ENCODE assay signal across 16 cellular contexts in the genomic region with DNA sequence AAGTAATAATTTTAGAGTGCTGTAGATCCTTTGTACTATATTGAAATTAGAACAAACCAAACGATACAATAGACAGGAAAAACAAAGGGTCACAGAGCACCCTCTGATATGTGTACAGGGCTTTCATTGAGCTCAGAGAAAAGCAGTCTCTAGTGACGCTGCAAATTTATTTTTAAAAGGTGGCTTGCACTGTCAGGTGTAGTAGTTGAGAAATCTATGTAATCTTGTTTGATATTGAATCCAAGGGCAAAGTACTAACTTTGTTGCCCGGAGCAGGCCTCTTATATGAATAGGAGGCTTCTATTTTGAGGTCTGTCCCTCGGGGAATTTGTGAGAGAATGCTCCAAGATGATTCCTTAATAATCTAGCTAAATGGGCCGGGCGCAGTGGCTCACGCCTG.
"Had no signal": no experiment of that assay in that cellular context is flagged by ENCODE, and none has a peak within 500 bp of the region (broad histone marks: within the 10 kb centered on the region; RNA-seq: fewer than 3 reads in every experiment).

No MANE protein-coding gene starts in this region.

- DNase-seq: dermis blood vessel endothelial cell; dorsolateral prefrontal cortex; effector CD4-positive, alpha-beta T cell; effector memory CD4-positive, alpha-beta T cell; foreskin keratinocyte; heart left ventricle; hippocampal formation; left cardiac atrium; left ventricle myocardium inferior; lower lobe of right lung; mesenchymal stem cell; mucosa of descending colon; naive B cell had no signal

- H3K4me3 ChIP-seq: coronary artery, dorsolateral prefrontal cortex, esophagus muscularis mucosa, gastroesophageal sphincter, heart left ventricle, left ventricle myocardium inferior, lower lobe of right lung, mucosa of descending colon had no signal

- H3K4me1 ChIP-seq: esophagus muscularis mucosa, foreskin keratinocyte, gastroesophageal sphincter, heart left ventricle, left ventricle myocardium inferior, lower lobe of right lung had no signal

- H3K36me3 ChIP-seq: esophagus muscularis mucosa, gastroesophageal sphincter, heart left ventricle, left ventricle myocardium inferior, lower lobe of right lung had no signal

- H3K27me3 ChIP-seq: dorsolateral prefrontal cortex, esophagus muscularis mucosa, foreskin keratinocyte, gastroesophageal sphincter, heart left ventricle had no signal

- ATAC-seq: foreskin keratinocyte, gastroesophageal sphincter, heart left ventricle, left cardiac atrium, lower lobe of right lung, mucosa of descending colon had no signal

- H3K27ac ChIP-seq: coronary artery, dorsolateral prefrontal cortex, esophagus muscularis mucosa, foreskin keratinocyte, gastroesophageal sphincter, heart left ventricle, left ventricle myocardium inferior, lower lobe of right lung had no signal

- H3K9me3 ChIP-seq: esophagus muscularis mucosa, gastroesophageal sphincter, left ventricle myocardium inferior, lower lobe of right lung, mucosa of descending colon had no signal
